8 cellular contexts compared by ENCODE assay signal in genomic region chr3:73100734-73101550, GRCh38. TPM values are rescaled to one million over a fixed set of nuclear protein-coding genes. Genes with fewer than 3 reads are reported as not detected.
A peak's percentile ranks its signal among the peaks of the same experiment; 100 is the strongest.
DNase-seq lines count a peak whose midpoint lies in the region; ATAC-seq and TF ChIP-seq lines count a peak whose summit lies in the region.

No MANE protein-coding gene starts in this region.

- H3K27me3 ChIP-seq in NT2/D1 (ENCODE audit: insufficient read depth, insufficient read length): no peaks in the 10 kb centered on the region

- H3K9ac ChIP-seq in NT2/D1 (ENCODE audit: insufficient read length, low read depth): no peak overlapping the region

- peak; percentile 34 for DNase-seq in CMK (ENCODE audit: low read depth)
- DNase-seq in HS-5 (ENCODE audit: low read depth): peak; percentile 53
- DNase-seq in NT2/D1 (ENCODE audit: low read depth, low spot score): peak; percentile 87
- DNase-seq in activated CD8-positive, alpha-beta memory T cell treated with anti-CD3 and anti-CD28 coated beads, Interleukin-2, amount 50 U/mL, for 1 hour (ENCODE audit: extremely low read depth): peak; percentile 21
- DNase-seq in epithelial cell of proximal tubule (ENCODE audit: low read depth): no peak
- peak; percentile 89 for DNase-seq in myocyte (ENCODE audit: low read depth)
- DNase-seq in stimulated activated CD8-positive, alpha-beta memory T cell treated with anti-CD3 and anti-CD28 coated beads, Interleukin-7, amount 100 ng/mL, for 24 hours (ENCODE audit: low read depth): peak; percentile 74

- H3K4me1 ChIP-seq in NT2/D1 (ENCODE audit: insufficient read depth, insufficient read length): peaks cover 5% of the 10 kb centered on the region

- H3K4me3 ChIP-seq in NT2/D1 (ENCODE audit: insufficient read length, low read depth): no peak overlapping the region
- no peak overlapping the region for H3K4me3 ChIP-seq in epithelial cell of proximal tubule (ENCODE audit: low read depth, low read length)

- ATAC-seq in GM19455 (IDR thresholded peaks at IDR 0.05; ENCODE audit: unreplicated experiment): peak; percentile 89

- no peaks in the 10 kb centered on the region for H3K9me3 ChIP-seq in NT2/D1 (ENCODE audit: insufficient read depth, low read length)

- H3K36me3 ChIP-seq in NT2/D1 (ENCODE audit: insufficient read depth, insufficient read length, low read length): no peaks in the 10 kb centered on the region

- TF ChIP-seq CTCF in epithelial cell of proximal tubule (conservative IDR thresholded peaks at IDR 0.05; ENCODE audit: low read depth, low read length): peak; percentile 97

RNA-seq across cellular contexts. Expression of gene EBLN2, which starts 39.5 kb away (rescaled TPM):
- total RNA-seq in epithelial cell of proximal tubule (1.1 and 1.7 TPM in 2 replicates), myocyte (3.4 and 3.7 TPM in 2 replicates)
- 1.3 TPM for polyA plus RNA-seq in myocyte (2012)
